In the genomic region with DNA sequence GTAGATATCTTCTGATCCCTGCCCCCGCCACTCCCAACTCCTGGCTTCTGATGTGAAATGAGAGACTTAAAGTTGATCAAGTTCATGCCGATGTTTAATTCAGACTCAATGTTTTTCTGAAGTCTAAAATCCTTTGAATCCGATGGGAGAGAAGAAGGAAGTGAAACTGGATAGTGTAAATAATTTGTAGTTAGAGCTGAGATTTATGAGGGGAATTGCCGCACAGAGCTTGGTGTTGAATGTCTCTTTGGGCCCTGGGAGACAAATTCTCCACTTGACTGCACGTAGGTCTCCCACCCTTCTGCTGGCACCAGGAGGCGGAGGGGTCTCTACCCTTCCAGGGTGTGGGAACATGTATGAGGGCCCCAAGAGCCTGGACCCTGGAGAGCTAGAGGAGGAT, we compare ENCODE assay signal across 1 cellular context.
TF ChIP-seq lines count a peak whose summit lies in the region.

No MANE protein-coding gene starts in this region.

TF ChIP-seq in GM23338, 12 proteins besides CTCF, POLR2A, EP300 and RAD21 (continued from another document):
- TF ChIP-seq, protein P1, sequence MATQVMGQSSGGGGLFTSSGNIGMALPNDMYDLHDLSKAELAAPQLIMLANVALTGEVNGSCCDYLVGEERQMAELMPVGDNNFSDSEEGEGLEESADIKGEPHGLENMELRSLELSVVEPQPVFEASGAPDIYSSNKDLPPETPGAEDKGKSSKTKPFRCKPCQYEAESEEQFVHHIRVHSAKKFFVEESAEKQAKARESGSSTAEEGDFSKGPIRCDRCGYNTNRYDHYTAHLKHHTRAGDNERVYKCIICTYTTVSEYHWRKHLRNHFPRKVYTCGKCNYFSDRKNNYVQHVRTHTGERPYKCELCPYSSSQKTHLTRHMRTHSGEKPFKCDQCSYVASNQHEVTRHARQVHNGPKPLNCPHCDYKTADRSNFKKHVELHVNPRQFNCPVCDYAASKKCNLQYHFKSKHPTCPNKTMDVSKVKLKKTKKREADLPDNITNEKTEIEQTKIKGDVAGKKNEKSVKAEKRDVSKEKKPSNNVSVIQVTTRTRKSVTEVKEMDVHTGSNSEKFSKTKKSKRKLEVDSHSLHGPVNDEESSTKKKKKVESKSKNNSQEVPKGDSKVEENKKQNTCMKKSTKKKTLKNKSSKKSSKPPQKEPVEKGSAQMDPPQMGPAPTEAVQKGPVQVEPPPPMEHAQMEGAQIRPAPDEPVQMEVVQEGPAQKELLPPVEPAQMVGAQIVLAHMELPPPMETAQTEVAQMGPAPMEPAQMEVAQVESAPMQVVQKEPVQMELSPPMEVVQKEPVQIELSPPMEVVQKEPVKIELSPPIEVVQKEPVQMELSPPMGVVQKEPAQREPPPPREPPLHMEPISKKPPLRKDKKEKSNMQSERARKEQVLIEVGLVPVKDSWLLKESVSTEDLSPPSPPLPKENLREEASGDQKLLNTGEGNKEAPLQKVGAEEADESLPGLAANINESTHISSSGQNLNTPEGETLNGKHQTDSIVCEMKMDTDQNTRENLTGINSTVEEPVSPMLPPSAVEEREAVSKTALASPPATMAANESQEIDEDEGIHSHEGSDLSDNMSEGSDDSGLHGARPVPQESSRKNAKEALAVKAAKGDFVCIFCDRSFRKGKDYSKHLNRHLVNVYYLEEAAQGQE (IDR thresholded peaks at IDR 0.05; ENCODE audit: unreplicated experiment), result no peak
TF ChIP-seq in GM23338: peak in this region for 0.
